In the genomic region with DNA sequence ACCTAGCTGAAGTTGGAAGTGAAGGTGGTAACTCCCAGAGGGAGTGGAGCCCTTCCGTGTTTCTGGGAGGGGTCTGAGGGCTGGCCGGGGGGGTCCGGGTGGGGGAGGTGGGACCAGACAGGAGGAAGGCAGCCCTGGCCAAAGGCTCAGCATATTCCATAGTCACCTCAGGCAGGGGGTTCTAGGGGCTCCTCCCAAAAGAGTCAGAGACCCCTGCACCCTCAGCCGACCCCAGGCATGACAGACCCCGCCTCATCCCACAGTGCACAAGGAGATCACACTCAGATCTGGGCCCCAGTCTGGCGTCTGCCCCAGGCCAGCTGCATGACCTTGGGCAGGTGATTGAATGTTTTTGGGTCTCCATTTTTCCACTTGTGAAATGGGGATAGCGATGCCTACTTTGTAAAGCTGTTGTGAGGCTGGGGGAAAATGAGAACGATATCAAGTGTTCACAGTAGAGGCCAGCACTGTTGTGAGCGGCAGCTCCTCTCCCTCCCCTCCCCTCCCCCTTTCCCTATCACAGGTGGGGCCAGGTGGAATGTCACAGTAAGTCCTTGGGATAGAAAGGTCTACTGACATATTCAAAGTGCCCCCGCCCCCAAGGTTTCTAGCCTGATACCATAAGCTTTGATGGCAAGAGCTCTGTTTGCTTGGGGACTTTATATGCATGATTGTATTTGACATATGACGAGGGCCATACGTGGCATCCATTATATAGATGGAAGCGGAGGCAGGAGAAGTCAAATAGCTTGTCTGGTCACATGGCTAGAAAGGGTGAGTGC, we compare ENCODE assay signal across 1 cellular context.
TF ChIP-seq lines count a peak whose summit lies in the region.

No MANE protein-coding gene starts in this region.

TF ChIP-seq in liver, 16 proteins besides CTCF, POLR2A, EP300 and RAD21 (continued from another document):
- TF ChIP-seq, protein P1, sequence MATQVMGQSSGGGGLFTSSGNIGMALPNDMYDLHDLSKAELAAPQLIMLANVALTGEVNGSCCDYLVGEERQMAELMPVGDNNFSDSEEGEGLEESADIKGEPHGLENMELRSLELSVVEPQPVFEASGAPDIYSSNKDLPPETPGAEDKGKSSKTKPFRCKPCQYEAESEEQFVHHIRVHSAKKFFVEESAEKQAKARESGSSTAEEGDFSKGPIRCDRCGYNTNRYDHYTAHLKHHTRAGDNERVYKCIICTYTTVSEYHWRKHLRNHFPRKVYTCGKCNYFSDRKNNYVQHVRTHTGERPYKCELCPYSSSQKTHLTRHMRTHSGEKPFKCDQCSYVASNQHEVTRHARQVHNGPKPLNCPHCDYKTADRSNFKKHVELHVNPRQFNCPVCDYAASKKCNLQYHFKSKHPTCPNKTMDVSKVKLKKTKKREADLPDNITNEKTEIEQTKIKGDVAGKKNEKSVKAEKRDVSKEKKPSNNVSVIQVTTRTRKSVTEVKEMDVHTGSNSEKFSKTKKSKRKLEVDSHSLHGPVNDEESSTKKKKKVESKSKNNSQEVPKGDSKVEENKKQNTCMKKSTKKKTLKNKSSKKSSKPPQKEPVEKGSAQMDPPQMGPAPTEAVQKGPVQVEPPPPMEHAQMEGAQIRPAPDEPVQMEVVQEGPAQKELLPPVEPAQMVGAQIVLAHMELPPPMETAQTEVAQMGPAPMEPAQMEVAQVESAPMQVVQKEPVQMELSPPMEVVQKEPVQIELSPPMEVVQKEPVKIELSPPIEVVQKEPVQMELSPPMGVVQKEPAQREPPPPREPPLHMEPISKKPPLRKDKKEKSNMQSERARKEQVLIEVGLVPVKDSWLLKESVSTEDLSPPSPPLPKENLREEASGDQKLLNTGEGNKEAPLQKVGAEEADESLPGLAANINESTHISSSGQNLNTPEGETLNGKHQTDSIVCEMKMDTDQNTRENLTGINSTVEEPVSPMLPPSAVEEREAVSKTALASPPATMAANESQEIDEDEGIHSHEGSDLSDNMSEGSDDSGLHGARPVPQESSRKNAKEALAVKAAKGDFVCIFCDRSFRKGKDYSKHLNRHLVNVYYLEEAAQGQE (IDR thresholded peaks at IDR 0.05): no peak
- no peak for TF ChIP-seq HNF4G (IDR thresholded peaks at IDR 0.05)
- TF ChIP-seq, protein P2, sequence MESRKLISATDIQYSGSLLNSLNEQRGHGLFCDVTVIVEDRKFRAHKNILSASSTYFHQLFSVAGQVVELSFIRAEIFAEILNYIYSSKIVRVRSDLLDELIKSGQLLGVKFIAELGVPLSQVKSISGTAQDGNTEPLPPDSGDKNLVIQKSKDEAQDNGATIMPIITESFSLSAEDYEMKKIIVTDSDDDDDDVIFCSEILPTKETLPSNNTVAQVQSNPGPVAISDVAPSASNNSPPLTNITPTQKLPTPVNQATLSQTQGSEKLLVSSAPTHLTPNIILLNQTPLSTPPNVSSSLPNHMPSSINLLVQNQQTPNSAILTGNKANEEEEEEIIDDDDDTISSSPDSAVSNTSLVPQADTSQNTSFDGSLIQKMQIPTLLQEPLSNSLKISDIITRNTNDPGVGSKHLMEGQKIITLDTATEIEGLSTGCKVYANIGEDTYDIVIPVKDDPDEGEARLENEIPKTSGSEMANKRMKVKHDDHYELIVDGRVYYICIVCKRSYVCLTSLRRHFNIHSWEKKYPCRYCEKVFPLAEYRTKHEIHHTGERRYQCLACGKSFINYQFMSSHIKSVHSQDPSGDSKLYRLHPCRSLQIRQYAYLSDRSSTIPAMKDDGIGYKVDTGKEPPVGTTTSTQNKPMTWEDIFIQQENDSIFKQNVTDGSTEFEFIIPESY (IDR thresholded peaks at IDR 0.05): no peak
- no peak for TF ChIP-seq RXRA (IDR thresholded peaks at IDR 0.05)
- TF ChIP-seq, protein P3, sequence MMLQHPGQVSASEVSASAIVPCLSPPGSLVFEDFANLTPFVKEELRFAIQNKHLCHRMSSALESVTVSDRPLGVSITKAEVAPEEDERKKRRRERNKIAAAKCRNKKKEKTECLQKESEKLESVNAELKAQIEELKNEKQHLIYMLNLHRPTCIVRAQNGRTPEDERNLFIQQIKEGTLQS (IDR thresholded peaks at IDR 0.05): no peak
- no peak for TF ChIP-seq JUND (IDR thresholded peaks at IDR 0.05)
- TF ChIP-seq HNF4A (conservative IDR thresholded peaks at IDR 0.05): no peak
